Comparison of ENCODE assay signal across 1 cellular context in genomic region chr10:86684305-86684704, GRCh38.
TF ChIP-seq lines count a peak whose summit lies in the region.

No MANE protein-coding gene starts in this region.

TF ChIP-seq in K562, 482 proteins besides CTCF, POLR2A, EP300 and RAD21 (continued from another document):
- TF ChIP-seq VEZF1 (CRISPR knock-in tag; IDR thresholded peaks at IDR 0.05) = peak; percentile 42; the same call in 1 of the 2 replicates
- peak in 1 of 2 experiments; percentile 30; a peak in 1 of 4 replicates for TF ChIP-seq SRF (CRISPR knock-in tag; IDR thresholded peaks at IDR 0.05)
- TF ChIP-seq MEF2D (tag; conservative IDR thresholded peaks at IDR 0.05; ENCODE audit: low read depth) = peak; percentile 88
- no peak for TF ChIP-seq ZNF134 (CRISPR knock-in tag; conservative IDR thresholded peaks at IDR 0.05)
- 0 out of 2 replicates have a peak, but pooled peaks have one; percentile 16 for TF ChIP-seq SMC3 (conservative IDR thresholded peaks at IDR 0.05; ENCODE audit: insufficient read depth, low read depth, low read length)
- no peak for TF ChIP-seq ZNF778 (CRISPR knock-in tag; IDR thresholded peaks at IDR 0.05)
- TF ChIP-seq NCOA2 (IDR thresholded peaks at IDR 0.05; ENCODE audit: partially characterized antibody in 2 of 2) = no peak
- TF ChIP-seq TFAP4 (CRISPR knock-in tag; IDR thresholded peaks at IDR 0.05; ENCODE audit: borderline replicate concordance) = peak; percentile 27; the same call in 1 of the 2 replicates
